ENCODE assay signal across 11 cellular contexts in the genomic region with DNA sequence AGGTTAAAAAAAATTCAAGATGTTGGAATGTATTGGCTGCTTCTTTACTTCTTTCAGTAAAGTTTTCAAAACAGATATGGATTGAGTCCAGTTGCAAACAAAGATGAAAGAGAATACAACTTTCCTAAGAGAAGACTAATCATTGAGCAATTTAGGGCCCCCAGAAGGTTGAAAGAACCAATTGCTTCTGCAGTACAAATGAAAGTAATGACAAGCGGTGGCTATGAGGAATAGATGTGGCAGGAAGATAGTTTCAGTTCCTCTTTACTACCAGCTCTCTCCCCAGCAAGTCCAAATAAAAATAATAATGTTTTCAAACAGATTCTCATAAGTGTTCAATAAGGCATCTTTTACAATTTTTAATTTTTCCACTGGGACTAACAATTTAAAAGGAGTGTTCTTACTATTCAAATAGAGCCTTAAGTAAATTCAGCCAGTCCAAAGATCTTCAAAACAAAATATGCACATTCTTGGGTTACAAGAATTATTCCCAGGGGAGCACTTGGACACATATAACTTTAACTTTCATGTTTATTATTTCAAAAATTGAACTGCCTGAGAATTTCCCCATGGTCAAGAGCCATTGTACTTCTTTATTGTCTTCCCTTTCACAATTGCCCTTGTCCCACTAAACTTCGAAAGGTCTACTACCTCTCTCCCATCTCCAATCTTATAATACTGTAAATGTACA.
DNase-seq lines count a peak whose midpoint lies in the region; ATAC-seq and TF ChIP-seq lines count a peak whose summit lies in the region.
"Had no signal": no experiment of that assay in that cellular context is flagged by ENCODE, and none has a peak within 500 bp of the region (broad histone marks: within the 10 kb centered on the region; RNA-seq: fewer than 3 reads in every experiment).

No MANE protein-coding gene starts in this region.

- TF ChIP-seq POLR2A in GM18505 (IDR thresholded peaks at IDR 0.05; ENCODE audit: borderline replicate concordance, extremely low read depth, insufficient read depth, insufficient read length): no peak

- peak; percentile 12 to 52 for DNase-seq in cardiac fibroblast (ENCODE audit: low read depth in 2 of 2)
- no peak for DNase-seq in activated CD8-positive, alpha-beta memory T cell treated with anti-CD3 and anti-CD28 coated beads, Interleukin-2, amount 50 U/mL, for 4 hours
- no peak for DNase-seq in AML-193 (lab: John Stamatoyannopoulos, UW)
- DNase-seq in NCI-H345 treated with DMSO at 0.1 percent for 48 hours (lab: John Stamatoyannopoulos, UW; ENCODE audit: unreplicated experiment): no peak
- no peak for DNase-seq in activated naive CD8-positive, alpha-beta T cell treated with anti-CD3 and anti-CD28 coated beads for 36 hours
- DNase-seq: DND-41 had no signal

- H3K36me3 Mint-ChIP-seq in activated naive CD8-positive, alpha-beta T cell treated with anti-CD3 and anti-CD28 coated beads for 36 hours: no peaks in the 10 kb centered on the region

- no peak overlapping the region for H3K4me3 ChIP-seq in cardiac fibroblast (replicated peaks in 1 of 2; ENCODE audit: low read depth in 2 of 2, low read length in 2 of 2)

- peak; percentile 100 for ATAC-seq in GM18505 (IDR thresholded peaks at IDR 0.05; ENCODE audit: unreplicated experiment)
- ATAC-seq in GM21529 (IDR thresholded peaks at IDR 0.05; ENCODE audit: unreplicated experiment): peak; percentile 100
- peak; percentile 100 for ATAC-seq in HG03432 (IDR thresholded peaks at IDR 0.05; ENCODE audit: unreplicated experiment)

- no peaks in the 10 kb centered on the region for H3K4me1 Mint-ChIP-seq in activated naive CD8-positive, alpha-beta T cell treated with anti-CD3 and anti-CD28 coated beads for 36 hours

- H3K27me3 Mint-ChIP-seq in activated naive CD8-positive, alpha-beta T cell treated with anti-CD3 and anti-CD28 coated beads for 36 hours: peaks cover 10% of the 10 kb centered on the region

- no peak for TF ChIP-seq CTCF in cardiac fibroblast (IDR thresholded peaks at IDR 0.05; ENCODE audit: low read depth, low read length)

- H3K4me3 Mint-ChIP-seq in activated naive CD8-positive, alpha-beta T cell treated with anti-CD3 and anti-CD28 coated beads for 36 hours: no peak overlapping the region
- H3K4me3 Mint-ChIP-seq: neural crest cell had no signal

- H3K27ac Mint-ChIP-seq in activated naive CD8-positive, alpha-beta T cell treated with anti-CD3 and anti-CD28 coated beads for 36 hours: no peak overlapping the region
- H3K27ac Mint-ChIP-seq: activated T-helper 2 cell treated with anti-CD3 and anti-CD28 coated beads, Interferon-gamma antibody, Interleukin-2, Interleukin-4, amounts not matched to agents 10 μg/mL and 5 μg/mL and 100 μg/mL, durations not matched to agents 14 hours and 24 hours and 36 hours had no signal

- peaks cover 5% of the 10 kb centered on the region for H3K9me3 Mint-ChIP-seq in activated naive CD8-positive, alpha-beta T cell treated with anti-CD3 and anti-CD28 coated beads for 36 hours
- H3K9me3 Mint-ChIP-seq: activated T-helper 2 cell treated with anti-CD3 and anti-CD28 coated beads, Interferon-gamma antibody, Interleukin-2, Interleukin-4, amounts not matched to agents 10 μg/mL and 5 μg/mL and 100 μg/mL, durations not matched to agents 14 hours and 24 hours and 36 hours had no signal

Comparison
In these comparisons a context has a peak if more than half of its experiments do, and no peak if none do; other contexts are left out.
1. DNase-seq: peak in cardiac fibroblast (2 of 2); none in activated CD8-positive, alpha-beta memory T cell treated with anti-CD3 and anti-CD28 coated beads, Interleukin-2, amount 50 U/mL, for 4 hours (single experiment), AML-193 (0 of 2), NCI-H345 treated with DMSO at 0.1 percent for 48 hours (single experiment) and activated naive CD8-positive, alpha-beta T cell treated with anti-CD3 and anti-CD28 coated beads for 36 hours (single experiment).
2. Peak in every context shown above with its lines, with median percentiles within 50 percentile points of each other: ATAC-seq.